34 cellular contexts compared by ENCODE assay signal in the genomic region with DNA sequence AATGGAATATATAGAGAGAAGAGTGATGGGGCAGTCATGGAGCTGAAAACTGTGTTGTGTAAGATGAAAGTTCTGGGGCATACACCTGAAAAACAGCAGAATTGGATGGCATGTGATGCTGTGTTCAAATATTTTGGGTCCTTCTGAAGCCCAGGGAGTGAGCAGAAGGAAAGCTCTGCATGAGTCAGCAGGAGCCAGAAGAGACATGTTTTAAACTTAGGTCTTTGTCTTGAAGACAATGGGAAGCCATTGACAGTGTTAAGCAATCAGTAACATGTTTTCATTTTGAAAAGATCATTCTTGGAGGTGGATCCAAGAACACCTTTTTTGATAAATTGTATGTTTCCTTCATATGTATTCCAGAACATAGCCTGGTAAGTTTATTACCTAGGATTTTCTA. TPM values are rescaled to one million over a fixed set of nuclear protein-coding genes. Genes with fewer than 3 reads are reported as not detected.
"Had no signal": no experiment of that assay in that cellular context is flagged by ENCODE, and none has a peak within 500 bp of the region (broad histone marks: within the 10 kb centered on the region; RNA-seq: fewer than 3 reads in every experiment).

No MANE protein-coding gene starts in this region.

- H3K4me1 ChIP-seq: adrenal gland, body of pancreas, esophagus muscularis mucosa, gastroesophageal sphincter had no signal

- H3K27me3 ChIP-seq: adrenal gland, body of pancreas, esophagus muscularis mucosa had no signal

- FAIRE-seq: colon, endometrium, endothelial cell of umbilical vein had no signal

- H3K9me3 Mint-ChIP-seq: activated naive CD4-positive, alpha-beta T cell treated with anti-CD3 and anti-CD28 coated beads, Interleukin-2, amount 50 U/mL, for 24 hours; activated naive CD8-positive, alpha-beta T cell treated with anti-CD3 and anti-CD28 coated beads, Interleukin-2, amount 50 U/mL, for 24 hours; activated T-helper 1 cell treated with anti-CD3 and anti-CD28 coated beads, Interleukin-12 subunit alpha, Interleukin-12 subunit beta, Interleukin-2, Interleukin-4 antibody, amounts not matched to agents 30 ng/mL and 10 ng/mL and 1 ng/mL, durations not matched to agents 14 hours and 24 hours and 36 hours; activated T-helper 2 cell treated with anti-CD3 and anti-CD28 coated beads, Interferon-gamma antibody, Interleukin-2, Interleukin-4, amounts not matched to agents 10 μg/mL and 5 μg/mL and 100 μg/mL, durations not matched to agents 14 hours and 24 hours and 36 hours; T-helper 2 cell treated with Interferon-gamma antibody and Interleukin-4, amounts not matched to agents 5 μg/mL and 100 μg/mL, for 36 hours had no signal

- H3K27ac Mint-ChIP-seq: activated B cell treated with CpG ODN at 0.5 μM for 24 hours; activated CD8-positive, alpha-beta T cell treated with anti-CD3 and anti-CD28 coated beads for 36 hours; activated naive CD4-positive, alpha-beta T cell treated with anti-CD3 and anti-CD28 coated beads for 36 hours; activated naive CD4-positive, alpha-beta T cell treated with anti-CD3 and anti-CD28 coated beads, Interleukin-2, amount 50 U/mL, for 24 hours; activated naive CD8-positive, alpha-beta T cell treated with anti-CD3 and anti-CD28 coated beads for 36 hours; activated naive CD8-positive, alpha-beta T cell treated with anti-CD3 and anti-CD28 coated beads, Interleukin-2, amount 50 U/mL, for 24 hours; activated T-helper 1 cell treated with anti-CD3 and anti-CD28 coated beads, Interleukin-12 subunit alpha, Interleukin-12 subunit beta, Interleukin-2, Interleukin-4 antibody, amounts not matched to agents 30 ng/mL and 10 ng/mL and 1 ng/mL, durations not matched to agents 14 hours and 24 hours and 36 hours; activated T-helper 2 cell treated with anti-CD3 and anti-CD28 coated beads, Interferon-gamma antibody, Interleukin-2, Interleukin-4, amounts not matched to agents 10 μg/mL and 5 μg/mL and 100 μg/mL, durations not matched to agents 14 hours and 24 hours and 36 hours; T-helper 17 cell; T-helper 2 cell treated with Interferon-gamma antibody and Interleukin-4, amounts not matched to agents 5 μg/mL and 100 μg/mL, for 36 hours had no signal

- H3K9me3 ChIP-seq: adrenal gland had no signal

- H3K4me1 Mint-ChIP-seq: activated B cell treated with CpG ODN at 0.5 μM for 24 hours; activated naive CD4-positive, alpha-beta T cell treated with anti-CD3 and anti-CD28 coated beads, Interleukin-2, amount 50 U/mL, for 24 hours; activated naive CD8-positive, alpha-beta T cell treated with anti-CD3 and anti-CD28 coated beads for 36 hours; activated naive CD8-positive, alpha-beta T cell treated with anti-CD3 and anti-CD28 coated beads, Interleukin-2, amount 50 U/mL, for 24 hours; T-helper 17 cell had no signal

- H3K4me3 Mint-ChIP-seq: activated B cell treated with CpG ODN at 0.5 μM for 24 hours; activated CD8-positive, alpha-beta T cell treated with anti-CD3 and anti-CD28 coated beads for 36 hours; activated naive CD4-positive, alpha-beta T cell treated with anti-CD3 and anti-CD28 coated beads for 36 hours; activated naive CD4-positive, alpha-beta T cell treated with anti-CD3 and anti-CD28 coated beads, Interleukin-2, amount 50 U/mL, for 24 hours; activated naive CD8-positive, alpha-beta T cell treated with anti-CD3 and anti-CD28 coated beads for 36 hours; activated naive CD8-positive, alpha-beta T cell treated with anti-CD3 and anti-CD28 coated beads, Interleukin-2, amount 50 U/mL, for 24 hours; activated T-helper 1 cell treated with anti-CD3 and anti-CD28 coated beads, Interleukin-12 subunit alpha, Interleukin-12 subunit beta, Interleukin-2, Interleukin-4 antibody, amounts not matched to agents 30 ng/mL and 10 ng/mL and 1 ng/mL, durations not matched to agents 14 hours and 24 hours and 36 hours; T-helper 17 cell; T-helper 2 cell treated with Interferon-gamma antibody and Interleukin-4, amounts not matched to agents 5 μg/mL and 100 μg/mL, for 36 hours had no signal

- H3K36me3 ChIP-seq: adrenal gland, esophagus muscularis mucosa, gastroesophageal sphincter, WERI-Rb-1 had no signal

- H3K27ac ChIP-seq: adrenal gland, body of pancreas, esophagus muscularis mucosa, gastroesophageal sphincter, WERI-Rb-1 had no signal

- ATAC-seq: activated CD4-positive, CD25-positive, alpha-beta regulatory T cell treated with anti-CD3 and anti-CD28 coated beads, Interleukin-2, amount 50 U/mL, for 24 hours; activated CD8-positive, alpha-beta T cell treated with anti-CD3 and anti-CD28 coated beads for 36 hours; activated naive CD8-positive, alpha-beta T cell treated with anti-CD3 and anti-CD28 coated beads, Interleukin-2, amount 50 U/mL, for 24 hours; body of pancreas; gastroesophageal sphincter; T-helper 17 cell had no signal

- DNase-seq: activated B cell treated with CpG ODN at 0.5 μM for 24 hours; activated CD4-positive, alpha-beta T cell treated with anti-CD3 and anti-CD28 coated beads for 48 hours; activated CD4-positive, alpha-beta T cell treated with anti-CD3 and anti-CD28 coated beads, Interleukin-2, amount 50 U/mL, for 1 hour; activated CD4-positive, alpha-beta T cell treated with anti-CD3 and anti-CD28 coated beads, Interleukin-2, amount 50 U/mL, for 48 hours; activated CD8-positive, alpha-beta memory T cell treated with anti-CD3 and anti-CD28 coated beads for 24 hours; activated CD8-positive, alpha-beta T cell treated with anti-CD3 and anti-CD28 coated beads for 36 hours; activated effector memory CD4-positive, alpha-beta T cell treated with anti-CD3 and anti-CD28 coated beads, Interleukin-2, amount 50 U/mL, for 16 hours; activated naive CD4-positive, alpha-beta T cell treated with anti-CD3 and anti-CD28 coated beads for 36 hours; activated naive CD8-positive, alpha-beta T cell treated with anti-CD3 and anti-CD28 coated beads for 36 hours; activated naive CD8-positive, alpha-beta T cell treated with anti-CD3 and anti-CD28 coated beads, Interleukin-2, amount 50 U/mL, for 24 hours; activated T-cell treated with anti-CD3 and anti-CD28 coated beads, Interleukin-2, amount 50 U/mL, for 48 hours; adrenal gland; amygdala; aorta; body of pancreas; caudate nucleus; cortex of kidney; effector CD8-positive, alpha-beta T cell; foreskin melanocyte; head of caudate nucleus; T-helper 1 cell; T-helper 17 cell; T1000; WERI-Rb-1 had no signal

- H3K4me3 ChIP-seq: adrenal gland, body of pancreas, esophagus muscularis mucosa, gastroesophageal sphincter had no signal

- H3K36me3 Mint-ChIP-seq: activated naive CD4-positive, alpha-beta T cell treated with anti-CD3 and anti-CD28 coated beads, Interleukin-2, amount 50 U/mL, for 24 hours; activated naive CD8-positive, alpha-beta T cell treated with anti-CD3 and anti-CD28 coated beads for 36 hours had no signal

RNA-seq across cellular contexts. Expression of gene MAFB, which starts 38.9 kb away (rescaled TPM):
- total RNA-seq: activated CD8-positive, alpha-beta T cell treated with anti-CD3 and anti-CD28 coated beads for 36 hours; activated naive CD4-positive, alpha-beta T cell treated with anti-CD3 and anti-CD28 coated beads for 36 hours; activated naive CD8-positive, alpha-beta T cell treated with anti-CD3 and anti-CD28 coated beads for 36 hours had no signal
